22 cellular contexts compared by ENCODE assay signal in the genomic region with DNA sequence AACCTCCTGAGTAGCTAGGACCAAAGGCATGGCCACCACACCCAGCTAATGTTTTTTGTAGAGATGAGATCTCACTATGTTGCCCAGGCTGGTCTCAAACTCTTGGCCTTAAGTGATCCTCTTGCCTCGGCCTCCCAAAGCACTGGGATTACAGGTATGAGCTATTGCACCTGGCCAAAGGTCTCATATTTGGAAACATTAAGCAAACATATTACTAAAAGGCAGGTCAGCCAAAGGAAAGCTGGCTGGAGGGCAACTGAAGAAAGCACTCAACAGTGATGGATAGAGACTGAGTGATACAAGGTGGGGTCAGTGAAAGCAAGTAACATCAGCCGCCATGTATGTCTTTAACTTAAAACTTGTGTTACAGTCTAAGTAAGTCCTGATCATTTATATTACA.
"Had no signal": no experiment of that assay in that cellular context is flagged by ENCODE, and none has a peak within 500 bp of the region (broad histone marks: within the 10 kb centered on the region; RNA-seq: fewer than 3 reads in every experiment).

No MANE protein-coding gene starts in this region.

- H3K27me3 ChIP-seq: foreskin keratinocyte, spleen, testis, tibial nerve, upper lobe of right lung, vagina had no signal

- H3K4me1 ChIP-seq: foreskin keratinocyte had no signal

- H3K9me3 ChIP-seq: left ventricle myocardium inferior, psoas muscle, spleen, testis, tibial nerve, upper lobe of right lung, vagina had no signal

- ATAC-seq: foreskin keratinocyte; naive thymus-derived CD4-positive, alpha-beta T cell; psoas muscle; sciatic nerve; stimulated activated naive CD8-positive, alpha-beta T cell treated with anti-CD3 and anti-CD28 coated beads, Interleukin-15, amount 100 ng/mL, for 72 hours had no signal

- H3K9me3 Mint-ChIP-seq: endodermal cell; immature natural killer cell; naive thymus-derived CD4-positive, alpha-beta T cell; nephron progenitor cell; stimulated activated naive B cell treated with anti-CD40 and anti-IgM and Interleukin-4, amounts not matched to agents 10 μg/mL and 1 μg/mL and 100 μg/mL, for 72 hours; stimulated activated naive CD8-positive, alpha-beta T cell treated with anti-CD3 and anti-CD28 coated beads, Interleukin-15, amount 100 ng/mL, for 72 hours had no signal

- H3K4me3 ChIP-seq: left ventricle myocardium inferior, lung, psoas muscle, spleen, testis, tibial nerve, upper lobe of right lung, vagina had no signal

- H3K27me3 Mint-ChIP-seq: naive thymus-derived CD4-positive, alpha-beta T cell; stimulated activated naive B cell treated with anti-CD40 and anti-IgM and Interleukin-4, amounts not matched to agents 10 μg/mL and 1 μg/mL and 100 μg/mL, for 72 hours; stimulated activated naive CD8-positive, alpha-beta T cell treated with anti-CD3 and anti-CD28 coated beads, Interleukin-15, amount 100 ng/mL, for 72 hours had no signal

- DNase-seq: dermis blood vessel endothelial cell; endodermal cell; foreskin keratinocyte; immature natural killer cell; left ventricle myocardium inferior; mesendoderm; naive thymus-derived CD4-positive, alpha-beta T cell; nephron progenitor cell; psoas muscle; retina; spleen; stimulated activated CD4-positive, alpha-beta T cell treated with anti-CD3 and anti-CD28 coated beads, Interleukin-15, amount 100 ng/mL, for 24 hours; stimulated activated CD4-positive, alpha-beta T cell treated with anti-CD3 and anti-CD28 coated beads, Interleukin-1b, Interleukin-23, amount 100 ng/mL, for 48 hours; stimulated activated CD4-positive, alpha-beta T cell treated with anti-CD3 and anti-CD28 coated beads, Interleukin-4, amount 100 ng/mL, for 24 hours; stimulated activated naive B cell treated with anti-CD40 and anti-IgM and Interleukin-4, amounts not matched to agents 10 μg/mL and 1 μg/mL and 100 μg/mL, for 72 hours; stimulated activated naive CD8-positive, alpha-beta T cell treated with anti-CD3 and anti-CD28 coated beads, Interleukin-15, amount 100 ng/mL, for 72 hours; testis; upper lobe of right lung had no signal

- H3K27ac Mint-ChIP-seq: endodermal cell; nephron progenitor cell; stimulated activated naive B cell treated with anti-CD40 and anti-IgM and Interleukin-4, amounts not matched to agents 10 μg/mL and 1 μg/mL and 100 μg/mL, for 72 hours had no signal

- H3K4me3 Mint-ChIP-seq: endodermal cell; immature natural killer cell; naive thymus-derived CD4-positive, alpha-beta T cell; nephron progenitor cell; stimulated activated naive B cell treated with anti-CD40 and anti-IgM and Interleukin-4, amounts not matched to agents 10 μg/mL and 1 μg/mL and 100 μg/mL, for 72 hours had no signal

- H3K27ac ChIP-seq: foreskin keratinocyte, left ventricle myocardium inferior, psoas muscle, testis had no signal

- H3K4me1 Mint-ChIP-seq: endodermal cell had no signal
